6 cellular contexts compared by ENCODE assay signal in genomic region chr19:8307400-8307964, GRCh38. TPM values are rescaled to one million over a fixed set of nuclear protein-coding genes. Genes with fewer than 3 reads are reported as not detected.
DNase-seq lines count a peak whose midpoint lies in the region; ATAC-seq, FAIRE-seq and TF ChIP-seq lines count a peak whose summit lies in the region.

No MANE protein-coding gene starts in this region.

- TF ChIP-seq POLR2A in GM12892 (IDR thresholded peaks at IDR 0.05; ENCODE audit: low read depth, low read length) = no peak

- no peaks in the 10 kb centered on the region for H3K9me3 ChIP-seq in mononuclear cell (ENCODE audit: low read depth, low read length)

- H3K27me3 Mint-ChIP-seq in HFFc6 (ENCODE audit: insufficient read depth) = no peaks in the 10 kb centered on the region; the same call in none of the 2 replicates
- H3K27me3 Mint-ChIP-seq in activated naive CD8-positive, alpha-beta T cell treated with anti-CD3 and anti-CD28 coated beads, Interleukin-2, amount 50 U/mL, for 24 hours = no peaks in the 10 kb centered on the region

- peak overlapping the region; percentile 88 for H3K27ac Mint-ChIP-seq in HFFc6
- H3K27ac Mint-ChIP-seq in activated naive CD8-positive, alpha-beta T cell treated with anti-CD3 and anti-CD28 coated beads, Interleukin-2, amount 50 U/mL, for 24 hours = peak overlapping the region; percentile 96

- H3K9me3 Mint-ChIP-seq in HFFc6 = no peaks in the 10 kb centered on the region
- H3K9me3 Mint-ChIP-seq in activated naive CD8-positive, alpha-beta T cell treated with anti-CD3 and anti-CD28 coated beads, Interleukin-2, amount 50 U/mL, for 24 hours = no peaks in the 10 kb centered on the region

- H3K36me3 Mint-ChIP-seq in HFFc6 (ENCODE audit: low read depth) = peaks cover 25% of the 10 kb centered on the region; the same call in 1 of the 2 replicates
- H3K36me3 Mint-ChIP-seq in activated naive CD8-positive, alpha-beta T cell treated with anti-CD3 and anti-CD28 coated beads, Interleukin-2, amount 50 U/mL, for 24 hours (ENCODE audit: low read depth) = peaks cover 28% of the 10 kb centered on the region

- peak overlapping the region; percentile 91 for H3K4me3 Mint-ChIP-seq in HFFc6
- H3K4me3 Mint-ChIP-seq in activated naive CD8-positive, alpha-beta T cell treated with anti-CD3 and anti-CD28 coated beads, Interleukin-2, amount 50 U/mL, for 24 hours = peak overlapping the region; percentile 97

- no peak for TF ChIP-seq CTCF in HFFc6 (IDR thresholded peaks at IDR 0.05)

- no peaks in the 10 kb centered on the region for H3K27me3 ChIP-seq in mononuclear cell (ENCODE audit: insufficient read depth, low read length)

- no peak for ATAC-seq in activated naive CD8-positive, alpha-beta T cell treated with anti-CD3 and anti-CD28 coated beads, Interleukin-2, amount 50 U/mL, for 24 hours
- no peak for ATAC-seq in GM18867 (IDR thresholded peaks at IDR 0.05; ENCODE audit: unreplicated experiment)

- no peak for FAIRE-seq in GM12892 (lab: Jason Lieb, UNC)

- peaks cover 28% of the 10 kb centered on the region for H3K4me1 ChIP-seq in mononuclear cell (ENCODE audit: insufficient read depth, low read length)

- H3K4me3 ChIP-seq in mononuclear cell (ENCODE audit: low read length) = peak overlapping the region; percentile 46

- no peak for DNase-seq in HFFc6
- peak; percentile 6 for DNase-seq in activated naive CD8-positive, alpha-beta T cell treated with anti-CD3 and anti-CD28 coated beads, Interleukin-2, amount 50 U/mL, for 24 hours
- DNase-seq in HCEC 1CT = no peak
- DNase-seq in GM12892 (ENCODE audit: insufficient read length) = no peak

- peaks cover 23% of the 10 kb centered on the region for H3K4me1 Mint-ChIP-seq in HFFc6 (ENCODE audit: low read depth)
- peaks cover 30% of the 10 kb centered on the region for H3K4me1 Mint-ChIP-seq in activated naive CD8-positive, alpha-beta T cell treated with anti-CD3 and anti-CD28 coated beads, Interleukin-2, amount 50 U/mL, for 24 hours

RNA-seq across cellular contexts. Expression of gene CD320, which starts 0.7 kb away (rescaled TPM):
- 10 to 100 TPM; 54.2 to 65.7 (median 57.6) TPM for total RNA-seq in HFFc6 (2021; fragmentation: NEBNext Ultra II Directional; extraction: Animal tissue kit (Norgen Biotek cat#: 25700))
- total RNA-seq in mononuclear cell = 14.6 TPM
- 20.9 TPM for polyA plus RNA-seq in GM12892 (2012; ENCODE audit: missing spikeins)

RNA-seq across cellular contexts. Expression of gene NDUFA7, which starts 13.7 kb away (rescaled TPM):
- total RNA-seq in HFFc6 (2021; fragmentation: NEBNext Ultra II Directional; extraction: Animal tissue kit (Norgen Biotek cat#: 25700)) = 10 to 100 TPM; 54.0 to 75.9 (median 61.1) TPM
- total RNA-seq in mononuclear cell = 15.3 TPM
- polyA plus RNA-seq in GM12892 (2012; ENCODE audit: missing spikeins) = 74.5 TPM

RNA-seq across cellular contexts. Expression of gene RPS28, which starts 13.8 kb away (rescaled TPM):
- 1,000 to 10,000 TPM; 1,135 to 1,536 (median 1,376) TPM for total RNA-seq in HFFc6 (2021; fragmentation: NEBNext Ultra II Directional; extraction: Animal tissue kit (Norgen Biotek cat#: 25700))
- total RNA-seq in mononuclear cell = 352 TPM
- 1,952 TPM for polyA plus RNA-seq in GM12892 (2012; ENCODE audit: missing spikeins)

RNA-seq across cellular contexts. Expression of gene KANK3, which starts 35.6 kb away (rescaled TPM):
- under 1 TPM in 2 of 6 experiments, not detected in 4; 0.26 to 0.30 TPM for total RNA-seq in HFFc6 (2021; fragmentation: NEBNext Ultra II Directional; extraction: Animal tissue kit (Norgen Biotek cat#: 25700))
- 0.42 TPM for total RNA-seq in mononuclear cell
- polyA plus RNA-seq in GM12892 (2012; ENCODE audit: missing spikeins) = not detected

RNA-seq across cellular contexts. Expression of gene ANGPTL4, which starts 56.5 kb away (rescaled TPM):
- 1 to 10 TPM; 1.5 to 9.8 (median 2.0) TPM for total RNA-seq in HFFc6 (2021; fragmentation: NEBNext Ultra II Directional; extraction: Animal tissue kit (Norgen Biotek cat#: 25700))
- total RNA-seq in mononuclear cell = not detected
- polyA plus RNA-seq in GM12892 (2012; ENCODE audit: missing spikeins) = not detected
